ENCODE assay signal across 8 cellular contexts in the genomic region with DNA sequence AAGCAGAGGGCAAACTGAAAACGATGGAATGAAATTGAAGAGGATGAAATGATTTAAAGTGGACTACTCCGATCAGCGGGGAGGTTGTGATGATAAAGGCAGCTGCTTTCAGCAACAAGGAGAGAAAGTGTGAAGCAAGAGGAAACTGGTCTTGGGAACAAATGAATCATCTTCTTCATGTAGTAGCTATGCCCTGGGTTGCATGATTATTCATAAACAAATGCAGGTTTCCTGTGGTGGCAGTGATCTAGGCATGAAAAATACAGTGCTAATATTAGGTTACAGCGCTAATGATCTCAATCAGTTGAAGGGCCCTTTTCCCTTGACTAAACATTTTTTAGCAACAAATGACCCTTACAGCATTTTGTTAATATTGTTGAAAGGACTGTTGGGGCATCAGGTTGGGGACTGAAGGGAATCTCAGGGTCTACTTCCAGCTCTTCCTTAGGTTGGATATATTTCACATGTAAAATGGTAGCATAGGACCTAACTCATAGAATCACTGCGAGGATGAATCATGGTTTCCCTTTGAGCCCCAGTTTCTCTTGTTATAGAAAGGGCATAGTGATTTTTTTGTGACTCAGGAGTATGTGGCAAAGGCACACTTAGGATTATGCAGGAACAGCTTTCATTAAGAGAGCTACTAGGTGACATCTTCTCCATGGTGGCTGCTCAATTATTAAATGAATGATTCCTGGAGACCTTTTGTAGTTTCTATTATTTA. TPM values are rescaled to one million over a fixed set of nuclear protein-coding genes. Genes with fewer than 3 reads are reported as not detected.
A peak's percentile ranks its signal among the peaks of the same experiment; 100 is the strongest.
DNase-seq lines count a peak whose midpoint lies in the region; ATAC-seq and TF ChIP-seq lines count a peak whose summit lies in the region.

No MANE protein-coding gene starts in this region.

- no peaks in the 10 kb centered on the region for H3K9me3 ChIP-seq in MM.1S (replicated peaks; ENCODE audit: insufficient read depth, low read length)

- TF ChIP-seq CTCF in CD14-positive monocyte (IDR thresholded peaks at IDR 0.05) (no peak), MM.1S (IDR thresholded peaks at IDR 0.05; ENCODE audit: low read length) (no peak), nephron (IDR thresholded peaks at IDR 0.05; ENCODE audit: unreplicated experiment in 3 of 3) (no peak), WTC11 (IDR thresholded peaks at IDR 0.05) (no peak)

- peak; percentile 48 for ATAC-seq in GM19351 (IDR thresholded peaks at IDR 0.05; ENCODE audit: unreplicated experiment)
- no peak for ATAC-seq in WTC11

- no peaks in the 10 kb centered on the region for H3F3A ChIP-seq in MM.1S (ENCODE audit: insufficient read depth, low read length)

- DNase-seq in CD14-positive monocyte (ENCODE audit: low spot score) (peak; percentile 65), MM.1S (no peak), amniotic epithelial cell (ENCODE audit: low read depth) (peak; percentile 96), Ammon's horn (ENCODE audit: low spot score) (no peak), cortex of kidney (lab: John Stamatoyannopoulos, UW) (no peak), WTC11 (ENCODE audit: low spot score) (no peak)

- H3K36me3 Mint-ChIP-seq in CD14-positive monocyte = peaks cover 3 to 14% of the 10 kb centered on the region in 2 donors
- H3K36me3 Mint-ChIP-seq in nephron (ENCODE audit: low read depth) = no peaks in the 10 kb centered on the region
- H3K36me3 Mint-ChIP-seq in WTC11 = no peaks in the 10 kb centered on the region

- no peaks in the 10 kb centered on the region for H3K36me3 ChIP-seq in MM.1S (replicated peaks; ENCODE audit: insufficient read depth, low read length)

- peaks cover 8% of the 10 kb centered on the region; the same call in 1 of the 2 replicates for H3K79me2 ChIP-seq in MM.1S (ENCODE audit: low read length)

- intact Hi-C loops in CD14-positive monocyte (cut with micrococcal nuclease) = loop anchor here (5.0 to 10.0 kb wide), 3 partner anchors 97 to 155 kb away; no protein-coding TSS in a partner anchor

- H3K27me3 ChIP-seq in MM.1S (replicated peaks; ENCODE audit: insufficient read depth, low read length) = 0 out of 2 replicates have a peak, but pooled peaks cover 5% of the 10 kb centered on the region

- CTCF ChIA-PET in WTC11 (lab: Charles Lee) = interaction anchor here (0.6 kb wide), 1 partner anchor 27 kb away, joined by 3 read pairs; no protein-coding TSS in a partner anchor

- peaks cover 19% of the 10 kb centered on the region for H3K4me1 ChIP-seq in MM.1S (ENCODE audit: low read length)

- H3K4me3 ChIP-seq in MM.1S (ENCODE audit: low read length) = no peak overlapping the region

- no peaks in the 10 kb centered on the region for H4K20me1 ChIP-seq in MM.1S (ENCODE audit: insufficient read depth, low read length)

- peak overlapping the region in 1 of 2 donors; percentile 59 for H3K4me3 Mint-ChIP-seq in CD14-positive monocyte
- H3K4me3 Mint-ChIP-seq in nephron = peak overlapping the region; percentile 51 to 87 (median 65)
- no peak overlapping the region for H3K4me3 Mint-ChIP-seq in WTC11

- H3K4me1 Mint-ChIP-seq in CD14-positive monocyte (peaks cover 34% of the 10 kb centered on the region), nephron (peaks cover 13% of the 10 kb centered on the region), WTC11 (peaks cover 12% of the 10 kb centered on the region)

- POLR2A ChIA-PET in WTC11 (lab: Charles Lee) = interaction anchor here (0.6 kb wide), 1 partner anchor 209 kb away, joined by 10 read pairs; no protein-coding TSS in a partner anchor

- no peak overlapping the region for H2AFZ ChIP-seq in MM.1S (ENCODE audit: low read length)

- H3K9me3 Mint-ChIP-seq in CD14-positive monocyte = peaks cover 0 to 11% (median 0%) of the 10 kb centered on the region in 7 donors
- H3K9me3 Mint-ChIP-seq in nephron = no peaks in the 10 kb centered on the region
- no peaks in the 10 kb centered on the region for H3K9me3 Mint-ChIP-seq in WTC11

- H3K9me2 ChIP-seq in MM.1S (replicated peaks; ENCODE audit: insufficient read depth, low read length) = no peaks in the 10 kb centered on the region

- H3K27me3 Mint-ChIP-seq in CD14-positive monocyte (ENCODE audit: low read depth in 3 of 3) (peaks cover 31 to 59% (median 31%) of the 10 kb centered on the region in 3 donors), nephron (ENCODE audit: low read depth) (no peaks in the 10 kb centered on the region), WTC11 (ENCODE audit: low read depth) (peaks cover 18% of the 10 kb centered on the region)

- no peak overlapping the region for H3K9ac ChIP-seq in MM.1S (ENCODE audit: low read length)

- H3K4me2 ChIP-seq in MM.1S (ENCODE audit: low read depth, low read length) = peak overlapping the region; percentile 17; the same call in 1 of the 2 replicates

- no peak overlapping the region for H3K27ac ChIP-seq in MM.1S (ENCODE audit: low read length)

- peak overlapping the region; percentile 55 to 90 (median 87) for H3K27ac Mint-ChIP-seq in CD14-positive monocyte
- peak overlapping the region in 2 of 3 experiments; percentile 22 to 97 for H3K27ac Mint-ChIP-seq in nephron
- no peak overlapping the region for H3K27ac Mint-ChIP-seq in WTC11

TF ChIP-seq in WTC11, 78 proteins besides CTCF, POLR2A, EP300 and RAD21:
- no peak for TF ChIP-seq SP1 (CRISPR knock-in tag; conservative IDR thresholded peaks at IDR 0.05)
- no peak for TF ChIP-seq ESRRA (CRISPR knock-in tag; IDR thresholded peaks at IDR 0.05; ENCODE audit: borderline replicate concordance)
- TF ChIP-seq KAT7 (CRISPR knock-in tag; IDR thresholded peaks at IDR 0.05; ENCODE audit: borderline replicate concordance) = no peak
- no peak for TF ChIP-seq ZBTB21 (CRISPR knock-in tag; IDR thresholded peaks at IDR 0.05; ENCODE audit: borderline replicate concordance)
- no peak for TF ChIP-seq ZNF425 (CRISPR knock-in tag; conservative IDR thresholded peaks at IDR 0.05)
- no peak for TF ChIP-seq PRRX2 (CRISPR knock-in tag; IDR thresholded peaks at IDR 0.05)
- TF ChIP-seq E2F5 (CRISPR knock-in tag; IDR thresholded peaks at IDR 0.05) = no peak
- no peak for TF ChIP-seq TEAD1 (CRISPR knock-in tag; IDR thresholded peaks at IDR 0.05)

RNA-seq across cellular contexts. Expression of gene ZFYVE9, which starts 1.9 kb away (rescaled TPM):
- not detected for polyA plus RNA-seq in CD14-positive monocyte
- 19.2 to 20.1 TPM (median 19.6 TPM) in 3 replicates for total RNA-seq in WTC11 (2021)

Comparison
In these comparisons a context has a peak if more than half of its experiments do, and no peak if none do; other contexts are left out.
1. DNase-seq: peak in CD14-positive monocyte (single experiment) and amniotic epithelial cell (single experiment); none in MM.1S (single experiment), Ammon's horn (single experiment), cortex of kidney (single experiment) and WTC11 (single experiment).